In the genomic region with DNA sequence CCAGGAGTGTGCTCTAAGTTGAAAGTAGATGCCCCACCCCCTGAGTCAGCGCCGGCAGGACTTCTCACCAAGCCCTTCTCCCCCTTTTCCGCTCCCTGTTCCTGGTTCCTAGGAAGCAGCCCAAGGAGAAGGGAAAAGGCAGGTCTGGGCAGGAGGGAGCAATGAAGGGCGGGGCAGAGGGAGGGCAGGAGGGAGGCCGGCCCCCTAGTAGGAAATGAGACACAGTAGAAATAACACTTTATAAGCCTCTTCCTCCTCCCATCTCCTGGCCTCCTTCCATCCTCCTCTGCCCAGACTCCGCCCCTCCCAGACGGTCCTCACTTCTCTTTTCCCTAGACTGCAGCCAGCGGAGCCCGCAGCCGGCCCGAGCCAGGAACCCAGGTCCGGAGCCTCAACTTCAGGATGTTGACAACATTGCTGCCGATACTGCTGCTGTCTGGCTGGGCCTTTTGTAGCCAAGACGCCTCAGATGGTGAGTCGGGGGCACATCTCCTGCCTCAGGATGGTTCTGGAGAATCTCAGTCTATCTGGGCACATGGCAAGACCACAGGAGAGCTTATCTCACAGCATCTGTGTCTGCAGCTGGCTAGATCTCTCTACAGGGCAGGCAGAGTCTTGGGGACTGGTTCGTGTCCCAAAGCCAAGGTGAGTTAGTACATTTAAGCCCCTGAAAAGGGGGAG, we compare ENCODE assay signal across 8 cellular contexts. TPM values are rescaled to one million over a fixed set of nuclear protein-coding genes. Genes with fewer than 3 reads are reported as not detected.
DNase-seq lines count a peak whose midpoint lies in the region; ATAC-seq and TF ChIP-seq lines count a peak whose summit lies in the region.

A gene (plus strand): TSS at position 320 of the 681 bp plus-strand sequence. CDS start 83 bp downstream, at position 403.

- H3K27me3 Mint-ChIP-seq in activated T-cell treated with anti-CD3 and anti-CD28 coated beads, Interleukin-2, amount 50 U/mL, for 24 hours: no peaks in the 10 kb centered on the region
- H3K27me3 Mint-ChIP-seq in activated naive CD8-positive, alpha-beta T cell: no peaks in the 10 kb centered on the region
- peaks cover 26% of the 10 kb centered on the region for H3K27me3 Mint-ChIP-seq in nephron progenitor cell (ENCODE audit: low read depth, poor library complexity)

- peaks cover 18% of the 10 kb centered on the region for H3K4me1 Mint-ChIP-seq in activated T-cell treated with anti-CD3 and anti-CD28 coated beads, Interleukin-2, amount 50 U/mL, for 24 hours (ENCODE audit: low read depth)
- peaks cover 24% of the 10 kb centered on the region for H3K4me1 Mint-ChIP-seq in activated naive CD8-positive, alpha-beta T cell (ENCODE audit: low read depth)
- H3K4me1 Mint-ChIP-seq in nephron progenitor cell: peaks cover 21% of the 10 kb centered on the region

- peak; percentile 47 for DNase-seq in activated T-cell treated with anti-CD3 and anti-CD28 coated beads, Interleukin-2, amount 50 U/mL, for 24 hours
- DNase-seq in activated T-cell treated with anti-CD3 and anti-CD28 coated beads, Interleukin-2, amount 50 U/mL, for 1 hour: no peak
- peak; percentile 94 for DNase-seq in NCI-H460 (ENCODE audit: extremely low read depth, low read depth)
- DNase-seq in globus pallidus (ENCODE audit: low spot score): peak; percentile 64
- DNase-seq in nephron progenitor cell: peak; percentile 57
- DNase-seq in NCI-H2081 (lab: John Stamatoyannopoulos, UW): no peak

- H3K9me3 Mint-ChIP-seq in activated T-cell treated with anti-CD3 and anti-CD28 coated beads, Interleukin-2, amount 50 U/mL, for 24 hours: no peaks in the 10 kb centered on the region
- no peaks in the 10 kb centered on the region for H3K9me3 Mint-ChIP-seq in activated naive CD8-positive, alpha-beta T cell (ENCODE audit: low read depth)
- H3K9me3 Mint-ChIP-seq in nephron progenitor cell: peaks cover 8% of the 10 kb centered on the region

- peak within 1 kb of the TSS; percentile 71 for H3K4me3 Mint-ChIP-seq in activated T-cell treated with anti-CD3 and anti-CD28 coated beads, Interleukin-2, amount 50 U/mL, for 24 hours
- peak within 1 kb of the TSS; percentile 83 for H3K4me3 Mint-ChIP-seq in activated naive CD8-positive, alpha-beta T cell
- peak within 1 kb of the TSS; percentile 66 for H3K4me3 Mint-ChIP-seq in nephron progenitor cell

- ATAC-seq in GM18517 (IDR thresholded peaks at IDR 0.05; ENCODE audit: unreplicated experiment): no peak

- TF ChIP-seq CTCF in nephron progenitor cell (IDR thresholded peaks at IDR 0.05): no peak

- peak within 1 kb of the TSS; percentile 67 for H3K27ac Mint-ChIP-seq in activated T-cell treated with anti-CD3 and anti-CD28 coated beads, Interleukin-2, amount 50 U/mL, for 24 hours
- H3K27ac Mint-ChIP-seq in activated naive CD8-positive, alpha-beta T cell: peak within 1 kb of the TSS; percentile 76
- peak within 1 kb of the TSS; percentile 8 for H3K27ac Mint-ChIP-seq in nephron progenitor cell

- peaks cover 3% of the 10 kb centered on the region for H3K36me3 Mint-ChIP-seq in activated T-cell treated with anti-CD3 and anti-CD28 coated beads, Interleukin-2, amount 50 U/mL, for 24 hours (ENCODE audit: low read depth)
- H3K36me3 Mint-ChIP-seq in activated naive CD8-positive, alpha-beta T cell: peaks cover 6% of the 10 kb centered on the region
- no peaks in the 10 kb centered on the region for H3K36me3 Mint-ChIP-seq in nephron progenitor cell (ENCODE audit: low read depth)

RNA-seq across cellular contexts. Expression of the gene that starts here (rescaled TPM):
- 165 and 178 TPM in 2 replicates for total RNA-seq in NCI-H460 (2014; rRNA removed; shearing (Covaris generic))
- polyA plus RNA-seq in NCI-H460 (2014; cell fraction: nucleus; rRNA removed): 338 and 354 TPM in 2 replicates

Comparison
In these comparisons a context has a peak if more than half of its experiments do, and no peak if none do; other contexts are left out.
1. DNase-seq: peak in activated T-cell treated with anti-CD3 and anti-CD28 coated beads, Interleukin-2, amount 50 U/mL, for 24 hours (single experiment), NCI-H460 (single experiment), globus pallidus (single experiment) and nephron progenitor cell (single experiment); none in activated T-cell treated with anti-CD3 and anti-CD28 coated beads, Interleukin-2, amount 50 U/mL, for 1 hour (single experiment) and NCI-H2081 (0 of 2).
2. H3K27ac Mint-ChIP-seq: peak in every context shown above with its lines; median percentile 76 in activated naive CD8-positive, alpha-beta T cell; 67 in activated T-cell treated with anti-CD3 and anti-CD28 coated beads, Interleukin-2, amount 50 U/mL, for 24 hours; 8 in nephron progenitor cell.
3. Peak in every context shown above with its lines, with median percentiles within 50 percentile points of each other: H3K4me3 Mint-ChIP-seq.